In the genomic region with DNA sequence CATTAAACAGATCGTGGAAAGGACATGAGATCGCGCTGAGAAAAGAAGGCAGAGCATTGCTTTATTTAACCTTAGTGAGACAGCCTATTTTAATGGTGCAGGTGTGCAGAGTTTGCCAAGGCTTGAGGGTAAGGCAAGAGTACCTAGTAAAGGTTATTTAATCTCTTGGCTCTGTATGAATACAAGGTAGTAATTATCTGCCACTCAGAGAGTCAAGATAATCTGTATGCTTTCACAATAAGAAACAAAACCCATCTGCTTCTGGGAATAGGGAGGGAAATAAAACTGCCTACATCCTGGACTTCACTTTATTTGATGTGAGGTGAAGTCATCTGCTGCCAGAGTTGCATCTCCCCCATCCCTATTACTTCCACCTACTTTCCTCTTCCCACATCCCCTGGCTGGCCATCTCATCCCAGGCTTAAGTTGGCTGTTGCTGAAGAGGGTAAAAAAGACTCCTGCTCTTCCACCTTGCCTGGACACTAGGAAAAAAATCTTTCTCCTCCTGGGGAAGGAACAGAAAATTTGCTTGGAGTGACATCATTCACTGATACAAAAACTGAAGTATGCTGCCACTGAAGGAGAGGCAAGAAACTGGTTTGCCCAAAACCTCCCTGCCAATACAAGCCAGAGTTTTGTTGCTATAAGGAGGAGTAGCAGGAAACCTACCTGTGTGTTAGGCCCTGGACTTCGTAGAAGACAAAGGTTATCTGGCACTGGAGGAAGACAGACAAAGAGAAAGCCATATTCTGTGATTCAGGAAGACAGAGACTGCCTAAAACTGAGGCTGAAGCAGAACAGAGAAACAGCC, we compare ENCODE assay signal across 22 cellular contexts. TPM values are rescaled to one million over a fixed set of nuclear protein-coding genes. Genes with fewer than 3 reads are reported as not detected.
A peak's percentile ranks its signal among the peaks of the same experiment; 100 is the strongest.
DNase-seq lines count a peak whose midpoint lies in the region; ATAC-seq and TF ChIP-seq lines count a peak whose summit lies in the region.
"Had no signal": no experiment of that assay in that cellular context is flagged by ENCODE, and none has a peak within 500 bp of the region (broad histone marks: within the 10 kb centered on the region; RNA-seq: fewer than 3 reads in every experiment).

No MANE protein-coding gene starts in this region.

- H2AFZ ChIP-seq in Karpas-422 (ENCODE audit: low read length): peak overlapping the region; percentile 89
- H2AFZ ChIP-seq: hepatocyte had no signal

- H3K79me2 ChIP-seq in Karpas-422 (ENCODE audit: low read length) (no peaks in the 10 kb centered on the region), mesendoderm (ENCODE audit: control insufficient read depth, insufficient read depth, low read length) (no peaks in the 10 kb centered on the region)
- H3K79me2 ChIP-seq: hepatocyte had no signal

- no peak for TF ChIP-seq CTCF in Peyer's patch (IDR thresholded peaks at IDR 0.05)
- TF ChIP-seq CTCF in mucosa of descending colon (IDR thresholded peaks at IDR 0.05): no peak

- H4K8ac ChIP-seq in mesendoderm (ENCODE audit: low read depth, low read length): no peak overlapping the region

- H3K27ac ChIP-seq in Karpas-422 (ENCODE audit: low read length) (peak overlapping the region; percentile 64), mesendoderm (ENCODE audit: low read depth, low read length) (no peak overlapping the region), Peyer's patch (no peak overlapping the region)
- H3K27ac ChIP-seq: hepatocyte, KMS-11, lower lobe of right lung, right atrium auricular region, testis had no signal

- H3K4me2 ChIP-seq in Karpas-422 (ENCODE audit: low read depth, low read length, poor library complexity, severe bottlenecking): peak overlapping the region; percentile 36
- H3K4me2 ChIP-seq in mesendoderm (ENCODE audit: low read length): no peak overlapping the region
- H3K4me2 ChIP-seq: hepatocyte, KMS-11 had no signal

- no peak overlapping the region for H2BK5ac ChIP-seq in mesendoderm (ENCODE audit: low read length)

- H3K27me3 ChIP-seq in Karpas-422 (ENCODE audit: low read length): no peaks in the 10 kb centered on the region
- H3K27me3 ChIP-seq in mesendoderm (ENCODE audit: insufficient read depth, low read length, poor library complexity): no peaks in the 10 kb centered on the region
- H3K27me3 ChIP-seq in Peyer's patch: no peaks in the 10 kb centered on the region
- H3K27me3 ChIP-seq: hepatocyte, right atrium auricular region, testis had no signal

- H3K79me1 ChIP-seq in mesendoderm (ENCODE audit: low read length): no peaks in the 10 kb centered on the region

- ATAC-seq in mucosa of descending colon: no peak
- ATAC-seq: activated CD4-positive, alpha-beta T cell treated with anti-CD3 and anti-CD28 coated beads for 36 hours; activated CD8-positive, alpha-beta memory T cell treated with anti-CD3 and anti-CD28 coated beads, Interleukin-2, amount 10 ng/mL, durations not matched to agents 7 days and 5 days; lower lobe of right lung had no signal

- no peak overlapping the region for H3K4me3 ChIP-seq in Karpas-422 (ENCODE audit: low read length)
- no peak overlapping the region for H3K4me3 ChIP-seq in mesendoderm (ENCODE audit: low read length)
- H3K4me3 ChIP-seq in Peyer's patch: no peak overlapping the region
- H3K4me3 ChIP-seq in mucosa of descending colon: no peak overlapping the region
- H3K4me3 ChIP-seq: hepatocyte, lower lobe of right lung, right atrium auricular region, testis had no signal

- no peaks in the 10 kb centered on the region for H3K9me2 ChIP-seq in Karpas-422 (replicated peaks; ENCODE audit: insufficient read depth, low read length)

- H3K18ac ChIP-seq in mesendoderm (ENCODE audit: low read length): no peak overlapping the region

- no peak overlapping the region for H4K5ac ChIP-seq in mesendoderm (ENCODE audit: low read length)

- H3K9ac ChIP-seq in Karpas-422 (ENCODE audit: low read length) (peak overlapping the region; percentile 29), mesendoderm (ENCODE audit: low read length) (no peak overlapping the region)
- H3K9ac ChIP-seq: KMS-11 had no signal

- H3K36me3 ChIP-seq in Karpas-422 (ENCODE audit: insufficient read depth, low read length) (no peaks in the 10 kb centered on the region), mesendoderm (ENCODE audit: control insufficient read depth, insufficient read depth, low read length) (no peaks in the 10 kb centered on the region), Peyer's patch (no peaks in the 10 kb centered on the region), mucosa of descending colon (ENCODE audit: low read depth) (no peaks in the 10 kb centered on the region)
- H3K36me3 ChIP-seq: lower lobe of right lung, right atrium auricular region had no signal

- no peak overlapping the region for H2BK15ac ChIP-seq in mesendoderm (replicated peaks; ENCODE audit: low read depth)

- no peak overlapping the region for H2BK120ac ChIP-seq in mesendoderm (ENCODE audit: low read depth, low read length)

- H3K4me1 ChIP-seq in Karpas-422 (ENCODE audit: low read length): peaks cover 35% of the 10 kb centered on the region
- H3K4me1 ChIP-seq in mesendoderm (ENCODE audit: control insufficient read depth, low read depth, low read length): no peaks in the 10 kb centered on the region
- H3K4me1 ChIP-seq in Peyer's patch: no peaks in the 10 kb centered on the region
- H3K4me1 ChIP-seq in mucosa of descending colon (ENCODE audit: low read depth): no peaks in the 10 kb centered on the region
- H3K4me1 ChIP-seq: lower lobe of right lung, right atrium auricular region, testis had no signal

- no peak overlapping the region for H2AK5ac ChIP-seq in mesendoderm (ENCODE audit: low read length)

- H3K23ac ChIP-seq in mesendoderm (ENCODE audit: low read length): peak overlapping the region; percentile 57

- no peak for TF ChIP-seq POLR2A in Peyer's patch (IDR thresholded peaks at IDR 0.05)

- intact Hi-C loops in mucosa of descending colon (cut with DNase I, micrococcal nuclease): no loop called here

- DNase-seq in Karpas-422 (peak; percentile 58), NCI-H2029 treated with DMSO at 0.1 percent for 48 hours (lab: John Stamatoyannopoulos, UW) (peak; percentile 76), NCI-H69 (lab: John Stamatoyannopoulos, UW) (peak; percentile 95), mesendoderm (no peak), Peyer's patch (no peak), mucosa of descending colon (no peak)
- no peak for DNase-seq in stimulated activated naive CD4-positive, alpha-beta T cell treated with Interleukin-2 at 50 U/mL for 16 hours (lab: John Stamatoyannopoulos, UW)
- DNase-seq: activated CD4-positive, alpha-beta T cell treated with anti-CD3 and anti-CD28 coated beads for 36 hours; activated CD8-positive, alpha-beta memory T cell treated with anti-CD3 and anti-CD28 coated beads, Interleukin-2, amount 10 ng/mL, durations not matched to agents 7 days and 5 days; CD8-positive, alpha-beta memory T cell; endodermal cell; islet precursor cell; lower lobe of right lung; NCI-H1694; testis had no signal

- no peak overlapping the region for H3K56ac ChIP-seq in mesendoderm (ENCODE audit: low read length)

- no peak overlapping the region for H3K4ac ChIP-seq in mesendoderm (ENCODE audit: low read depth, low read length)

- WGBS in mesendoderm (ENCODE audit: extremely low coverage, insufficient coverage, low lambda C conversion rate): no CpG with 5 or more reads among the region's 4 CpGs

- H4K20me1 ChIP-seq in Karpas-422 (ENCODE audit: insufficient read depth, low read depth, low read length): no peaks in the 10 kb centered on the region

- H3K9me3 ChIP-seq in Karpas-422 (ENCODE audit: low read length) (no peaks in the 10 kb centered on the region; the same call in none of the 2 replicates), Peyer's patch (no peaks in the 10 kb centered on the region), mucosa of descending colon (peaks cover 6% of the 10 kb centered on the region)
- H3K9me3 ChIP-seq: lower lobe of right lung, right atrium auricular region, testis had no signal

RNA-seq across cellular contexts. Expression of a gene that starts 35.8 kb away (rescaled TPM):
- 172 and 213 TPM in 2 replicates for total RNA-seq in Karpas-422 (2014; rRNA removed; shearing (Covaris generic); ENCODE audit: low replicate concordance)
- 0.63 TPM for polyA plus RNA-seq in mesendoderm (2013, experiment 1 of 2)
- 0.64 TPM for polyA plus RNA-seq in mesendoderm (2013, experiment 2 of 2)
- total RNA-seq in Peyer's patch (10 to 100 TPM in 2 of 4 donors, 1 to 10 TPM in 2; 4.9 to 82.5 (median 8.7) TPM), mucosa of descending colon (1 to 10 TPM; 3.1 to 8.8 (median 8.2) TPM)
- total RNA-seq: HT1080, myocyte had no signal

RNA-seq across cellular contexts. Expression of a gene that starts 55.4 kb away (rescaled TPM):
- total RNA-seq in Karpas-422 (2014; rRNA removed; shearing (Covaris generic); ENCODE audit: low replicate concordance): not detected in 2 replicates
- 1.0 TPM for polyA plus RNA-seq in mesendoderm (2013, experiment 1 of 2)
- 0.95 TPM for polyA plus RNA-seq in mesendoderm (2013, experiment 2 of 2)
- total RNA-seq in Peyer's patch (not detected), mucosa of descending colon (under 1 TPM in 2 of 3 donors, not detected in 1; 0.12 to 0.73 TPM)
- total RNA-seq: activated CD4-positive, alpha-beta T cell treated with anti-CD3 and anti-CD28 coated beads for 36 hours; activated CD8-positive, alpha-beta memory T cell treated with anti-CD3 and anti-CD28 coated beads, Interleukin-2, amount 10 ng/mL, durations not matched to agents 7 days and 5 days; H4; hepatocyte; HT1080; lower lobe of right lung; myocyte; osteoblast; right atrium auricular region had no signal
- polyA plus RNA-seq: CD8-positive, alpha-beta memory T cell; hepatocyte had no signal

Comparison
In these comparisons a context has a peak if more than half of its experiments do, and no peak if none do; other contexts are left out.
1. DNase-seq: peak in Karpas-422 (single experiment), NCI-H2029 treated with DMSO at 0.1 percent for 48 hours (single experiment) and NCI-H69 (single experiment); none in mesendoderm (single experiment), stimulated activated naive CD4-positive, alpha-beta T cell treated with Interleukin-2 at 50 U/mL for 16 hours (single experiment), Peyer's patch (0 of 3) and mucosa of descending colon (0 of 3).